ENCODE assay signal across 8 cellular contexts in the genomic region with DNA sequence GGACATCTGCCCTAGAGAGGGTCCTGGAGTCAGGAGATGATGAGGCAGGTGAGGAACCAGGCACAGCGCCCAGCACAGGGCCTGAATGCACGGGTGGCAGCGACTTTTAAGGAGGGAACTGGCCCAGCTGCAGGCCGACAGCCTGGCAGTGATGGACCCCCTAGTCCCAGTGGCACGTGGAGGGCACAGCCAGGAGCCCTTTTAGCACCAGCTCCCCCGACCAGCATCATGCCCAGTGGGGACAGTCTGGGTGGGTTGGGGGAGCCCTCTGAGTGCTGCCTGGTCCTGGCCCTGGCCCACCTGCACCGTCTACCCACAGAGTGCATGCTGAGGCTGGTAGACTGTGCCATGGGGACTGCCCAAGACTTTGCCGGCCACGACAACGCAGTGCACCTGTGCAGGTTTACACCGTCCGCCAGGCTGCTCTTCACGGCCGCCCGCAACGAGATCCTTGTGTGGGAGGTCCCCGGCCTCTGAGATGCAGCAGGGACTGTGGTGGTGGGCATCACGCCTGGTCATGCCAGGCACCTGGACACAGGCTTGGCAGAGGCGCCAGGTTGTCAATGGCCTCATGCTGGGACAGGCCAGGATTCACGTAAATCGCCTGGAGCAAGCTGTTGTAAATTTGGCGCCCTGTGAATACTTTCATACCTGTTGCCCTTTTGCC. TPM values are rescaled to one million over a fixed set of nuclear protein-coding genes. Genes with fewer than 3 reads are reported as not detected.
DNase-seq lines count a peak whose midpoint lies in the region; ATAC-seq and TF ChIP-seq lines count a peak whose summit lies in the region.

No MANE protein-coding gene starts in this region.

- ATAC-seq in stimulated activated effector memory CD8-positive, alpha-beta T cell treated with anti-CD3 and anti-CD28 coated beads, Interleukin-12 subunit alpha, Interleukin-12 subunit beta, amount 100 ng/mL, for 72 hours, result no peak
- ATAC-seq in GM21367 (IDR thresholded peaks at IDR 0.05; ENCODE audit: unreplicated experiment) (no peak), HG03045 (IDR thresholded peaks at IDR 0.05; ENCODE audit: unreplicated experiment) (no peak), HG03159 (IDR thresholded peaks at IDR 0.05; ENCODE audit: unreplicated experiment) (no peak), HG02571 (IDR thresholded peaks at IDR 0.05; ENCODE audit: unreplicated experiment) (no peak)

- H3K36me3 ChIP-seq in SK-N-MC (ENCODE audit: insufficient read depth, low read length) (peaks cover 30% of the 10 kb centered on the region; the same call in 1 of the 2 replicates), fibroblast of lung (ENCODE audit: control insufficient read depth, insufficient read depth, low read length) (peaks cover 31% of the 10 kb centered on the region)

- H3K27me3 Mint-ChIP-seq in HFFc6 (ENCODE audit: insufficient read depth), result no peaks in the 10 kb centered on the region; the same call in 1 of the 2 replicates

- H3K9ac ChIP-seq in SK-N-MC (ENCODE audit: insufficient read length) (peak overlapping the region; percentile 67), fibroblast of lung (ENCODE audit: insufficient read depth, low read length) (no peak overlapping the region)

- H3K4me2 ChIP-seq in fibroblast of lung (ENCODE audit: extremely low read depth, insufficient read depth, low read length), result no peak overlapping the region

- no peaks in the 10 kb centered on the region for H3K27me3 ChIP-seq in fibroblast of lung (ENCODE audit: control insufficient read depth, insufficient read depth, low read length)

- H2AFZ ChIP-seq in fibroblast of lung (ENCODE audit: low read length), result peak overlapping the region; percentile 89

- H3K36me3 Mint-ChIP-seq in HFFc6 (ENCODE audit: low read depth), result no peaks in the 10 kb centered on the region
- H3K36me3 Mint-ChIP-seq in stimulated activated effector memory CD8-positive, alpha-beta T cell treated with anti-CD3 and anti-CD28 coated beads, Interleukin-12 subunit alpha, Interleukin-12 subunit beta, amount 100 ng/mL, for 72 hours, result peaks cover 26% of the 10 kb centered on the region

- H3K9me3 Mint-ChIP-seq in HFFc6, result no peaks in the 10 kb centered on the region
- no peaks in the 10 kb centered on the region for H3K9me3 Mint-ChIP-seq in stimulated activated effector memory CD8-positive, alpha-beta T cell treated with anti-CD3 and anti-CD28 coated beads, Interleukin-12 subunit alpha, Interleukin-12 subunit beta, amount 100 ng/mL, for 72 hours

- no peaks in the 10 kb centered on the region for H3K4me1 Mint-ChIP-seq in HFFc6 (ENCODE audit: low read depth)
- H3K4me1 Mint-ChIP-seq in stimulated activated effector memory CD8-positive, alpha-beta T cell treated with anti-CD3 and anti-CD28 coated beads, Interleukin-12 subunit alpha, Interleukin-12 subunit beta, amount 100 ng/mL, for 72 hours, result no peaks in the 10 kb centered on the region

- H3K9me3 ChIP-seq in SK-N-MC (ENCODE audit: low read depth, low read length) (no peaks in the 10 kb centered on the region), fibroblast of lung (ENCODE audit: control insufficient read depth, insufficient read depth, low read depth, low read length) (no peaks in the 10 kb centered on the region)

- H3K4me3 Mint-ChIP-seq in HFFc6, result peak overlapping the region; percentile 77
- peak overlapping the region; percentile 77 for H3K4me3 Mint-ChIP-seq in stimulated activated effector memory CD8-positive, alpha-beta T cell treated with anti-CD3 and anti-CD28 coated beads, Interleukin-12 subunit alpha, Interleukin-12 subunit beta, amount 100 ng/mL, for 72 hours

- peak overlapping the region; percentile 29; the same call in 1 of the 2 replicates for H3K27ac ChIP-seq in SK-N-MC
- peak overlapping the region; percentile 19 for H3K27ac ChIP-seq in fibroblast of lung (ENCODE audit: insufficient read depth, low read length)

- no peak for TF ChIP-seq CTCF in HFFc6 (IDR thresholded peaks at IDR 0.05)
- TF ChIP-seq CTCF in fibroblast of lung (conservative IDR thresholded peaks at IDR 0.05 in 1 of 2, IDR thresholded peaks at IDR 0.05 in 1 of 2; ENCODE audit: low read depth in 1 of 2, low read length in 2 of 2), result no peak

- peak overlapping the region; percentile 69 for H3K27ac Mint-ChIP-seq in HFFc6
- H3K27ac Mint-ChIP-seq in stimulated activated effector memory CD8-positive, alpha-beta T cell treated with anti-CD3 and anti-CD28 coated beads, Interleukin-12 subunit alpha, Interleukin-12 subunit beta, amount 100 ng/mL, for 72 hours, result peak overlapping the region; percentile 90

- H4K20me1 ChIP-seq in fibroblast of lung (ENCODE audit: control insufficient read depth, extremely low read depth, insufficient read depth, low read length), result no peaks in the 10 kb centered on the region

- DNase-seq in HFFc6, result no peak
- DNase-seq in SK-N-MC (ENCODE audit: low read depth, low spot score), result no peak
- no peak for DNase-seq in fibroblast of lung (ENCODE audit: low read depth in 2 of 2)
- no peak for DNase-seq in stimulated activated effector memory CD8-positive, alpha-beta T cell treated with anti-CD3 and anti-CD28 coated beads, Interleukin-12 subunit alpha, Interleukin-12 subunit beta, amount 100 ng/mL, for 72 hours (ENCODE audit: low spot score in 2 of 2)

- H3K79me2 ChIP-seq in fibroblast of lung (ENCODE audit: control insufficient read depth, insufficient read depth, low read length), result peaks cover 23% of the 10 kb centered on the region

- peaks cover 7% of the 10 kb centered on the region for H3K4me1 ChIP-seq in fibroblast of lung (ENCODE audit: control insufficient read depth, extremely low read depth, insufficient read depth, low read length)

- H3K4me3 ChIP-seq in SK-N-MC (peak overlapping the region; percentile 94), fibroblast of lung (replicated peaks in 1 of 4; ENCODE audit: control extremely low read depth in 1 of 4, insufficient read depth in 1 of 4, low read depth in 3 of 4, low read length in 4 of 4) (no peak overlapping the region)

RNA-seq across cellular contexts. Expression of a gene that starts 0.7 kb away (rescaled TPM):
- 10 to 100 TPM; 73.9 to 93.4 (median 84.8) TPM for total RNA-seq in HFFc6 (2021; fragmentation: NEBNext Ultra II Directional; extraction: Animal tissue kit (Norgen Biotek cat#: 25700))
- total RNA-seq in fibroblast of lung, result 27.7 and 29.6 TPM in 2 replicates
- polyA plus RNA-seq in fibroblast of lung, result 35.4 and 39.7 TPM in 2 replicates
- 49.7 and 60.2 TPM in 2 replicates for polyA plus RNA-seq in fibroblast of lung (2012)
- polyA minus RNA-seq in fibroblast of lung (ENCODE audit: low replicate concordance), result 36.3 and 40.9 TPM in 2 replicates

RNA-seq across cellular contexts. Expression of a gene that starts 8.2 kb away (rescaled TPM):
- total RNA-seq in HFFc6 (2021; fragmentation: NEBNext Ultra II Directional; extraction: Animal tissue kit (Norgen Biotek cat#: 25700)), result 1 to 10 TPM; 1.4 to 2.3 (median 1.7) TPM
- total RNA-seq in fibroblast of lung, result 2.6 and 7.1 TPM in 2 replicates
- polyA plus RNA-seq in fibroblast of lung, result 0.76 and 1.4 TPM in 2 replicates
- polyA plus RNA-seq in fibroblast of lung (2012), result 1.4 and 2.8 TPM in 2 replicates
- 1.6 and 2.6 TPM in 2 replicates for polyA minus RNA-seq in fibroblast of lung (ENCODE audit: low replicate concordance)

RNA-seq across cellular contexts. Expression of a gene that starts 13.0 kb away (rescaled TPM):
- 100 to 1,000 TPM; 128 to 161 (median 141) TPM for total RNA-seq in HFFc6 (2021; fragmentation: NEBNext Ultra II Directional; extraction: Animal tissue kit (Norgen Biotek cat#: 25700))
- 114 and 133 TPM in 2 replicates for total RNA-seq in fibroblast of lung
- polyA plus RNA-seq in fibroblast of lung, result 94.6 and 146 TPM in 2 replicates
- 99.4 and 161 TPM in 2 replicates for polyA plus RNA-seq in fibroblast of lung (2012)
- polyA minus RNA-seq in fibroblast of lung (ENCODE audit: low replicate concordance), result 143 and 175 TPM in 2 replicates

RNA-seq across cellular contexts. Expression of a gene that starts 16.9 kb away (rescaled TPM):
- 10 to 100 TPM in 2 of 6 experiments, 1 to 10 TPM in 4; 7.6 to 10.6 (median 9.3) TPM for total RNA-seq in HFFc6 (2021; fragmentation: NEBNext Ultra II Directional; extraction: Animal tissue kit (Norgen Biotek cat#: 25700))
- total RNA-seq in fibroblast of lung, result 19.8 and 23.8 TPM in 2 replicates
- polyA plus RNA-seq in fibroblast of lung, result 31.5 and 37.8 TPM in 2 replicates
- polyA plus RNA-seq in fibroblast of lung (2012), result 43.0 and 52.7 TPM in 2 replicates
- 49.5 and 60.5 TPM in 2 replicates for polyA minus RNA-seq in fibroblast of lung (ENCODE audit: low replicate concordance)

RNA-seq across cellular contexts. Expression of a gene that starts 18.1 kb away (rescaled TPM):
- 10 to 100 TPM; 11.6 to 19.0 (median 17.7) TPM for total RNA-seq in HFFc6 (2021; fragmentation: NEBNext Ultra II Directional; extraction: Animal tissue kit (Norgen Biotek cat#: 25700))
- total RNA-seq in fibroblast of lung, result 4.6 and 4.8 TPM in 2 replicates
- 2.9 and 4.4 TPM in 2 replicates for polyA plus RNA-seq in fibroblast of lung
- 8.1 and 9.7 TPM in 2 replicates for polyA plus RNA-seq in fibroblast of lung (2012)
- 3.3 and 8.7 TPM in 2 replicates for polyA minus RNA-seq in fibroblast of lung (ENCODE audit: low replicate concordance)
